In genomic region chr10:58385784-58386112, GRCh38 we compare ENCODE assay signal across 8 cellular contexts. TPM values are rescaled to one million over a fixed set of nuclear protein-coding genes. Genes with fewer than 3 reads are reported as not detected.
DNase-seq lines count a peak whose midpoint lies in the region; ATAC-seq and TF ChIP-seq lines count a peak whose summit lies in the region.

No MANE protein-coding gene starts in this region.

- H3K9me3 ChIP-seq in endodermal cell (ENCODE audit: control insufficient read depth, low read length), result no peaks in the 10 kb centered on the region
- no peaks in the 10 kb centered on the region for H3K9me3 ChIP-seq in muscle layer of duodenum (ENCODE audit: control insufficient read depth in 1 of 2, low read length in 2 of 2)
- H3K9me3 ChIP-seq in uterus, result no peaks in the 10 kb centered on the region

- H3K27ac Mint-ChIP-seq in T-cell (peak overlapping the region; percentile 93 to 95), endodermal cell (peak overlapping the region; percentile 94)

- TF ChIP-seq CTCF in BJ (IDR thresholded peaks at IDR 0.05; ENCODE audit: insufficient read depth, low read depth, low read length) (no peak), endodermal cell (conservative IDR thresholded peaks at IDR 0.05) (peak; percentile 6), uterus (IDR thresholded peaks at IDR 0.05) (no peak)

- 0 to 1% methylated on average over 1 to 15 of the region's 15 CpGs for WGBS in endodermal cell (ENCODE audit: insufficient coverage in 1 of 2, insufficient read length in 1 of 2), 2 experiments

- H3K9me3 Mint-ChIP-seq in T-cell, result no peaks in the 10 kb centered on the region
- no peaks in the 10 kb centered on the region for H3K9me3 Mint-ChIP-seq in endodermal cell

- H3K27me3 Mint-ChIP-seq in T-cell, result no peaks in the 10 kb centered on the region
- H3K27me3 Mint-ChIP-seq in endodermal cell (ENCODE audit: insufficient read depth), result no peaks in the 10 kb centered on the region

- H3K4me1 Mint-ChIP-seq in T-cell, result peaks cover 57 to 61% (median 60%) of the 10 kb centered on the region in 3 donors
- peaks cover 9% of the 10 kb centered on the region for H3K4me1 Mint-ChIP-seq in endodermal cell

- H3K36me3 ChIP-seq in BJ (ENCODE audit: control insufficient read depth, insufficient read depth, low read length) (peaks cover 2% of the 10 kb centered on the region; the same call in 1 of the 2 replicates), endodermal cell (ENCODE audit: control insufficient read depth, insufficient read depth, low read length) (peaks cover 44% of the 10 kb centered on the region), muscle layer of duodenum (ENCODE audit: control insufficient read depth in 1 of 2, insufficient read depth in 2 of 2, low read length in 2 of 2) (peaks cover 22 to 23% of the 10 kb centered on the region in 2 donors), uterus (no peaks in the 10 kb centered on the region)

- H3K27me3 ChIP-seq in BJ (ENCODE audit: control insufficient read depth, insufficient read depth, low read length) (no peaks in the 10 kb centered on the region), endodermal cell (ENCODE audit: control insufficient read depth, insufficient read depth, low read length, poor library complexity, severe bottlenecking) (no peaks in the 10 kb centered on the region), muscle layer of duodenum (ENCODE audit: low read depth, low read length) (no peaks in the 10 kb centered on the region), uterus (no peaks in the 10 kb centered on the region)

- POLR2A ChIA-PET in BJ (lab: Charles Lee) (no interaction called here), T-cell (lab: Charles Lee) (interaction anchor here in 1 of 2 donors (0.6 kb wide), 1 partner anchor 128 kb away, joined by 7 read pairs; no protein-coding TSS in a partner anchor)

- H3K4me3 Mint-ChIP-seq in T-cell (peak overlapping the region; percentile 97 to 98 (median 98)), endodermal cell (peak overlapping the region; percentile 92)

- no peaks in the 10 kb centered on the region for H3K4me1 ChIP-seq in endodermal cell (ENCODE audit: control insufficient read depth, insufficient read depth, low read length)
- H3K4me1 ChIP-seq in muscle layer of duodenum (ENCODE audit: control insufficient read depth in 1 of 2, insufficient read depth in 2 of 2, low read length in 2 of 2), result peaks cover 0 to 10% of the 10 kb centered on the region in 2 donors
- no peaks in the 10 kb centered on the region for H3K4me1 ChIP-seq in uterus

- ATAC-seq in GM18907 (IDR thresholded peaks at IDR 0.05; ENCODE audit: unreplicated experiment) (peak; percentile 19), HG03175 (IDR thresholded peaks at IDR 0.05; ENCODE audit: unreplicated experiment) (peak; percentile 5), T-cell (replicated peaks in 1 of 4) (peak in 1 of 4 experiments; percentile 1)

- peak overlapping the region; percentile 71 for H3K4me3 ChIP-seq in BJ (ENCODE audit: low read depth, low read length)
- H3K4me3 ChIP-seq in endodermal cell (ENCODE audit: low read length), result peak overlapping the region; percentile 90
- H3K4me3 ChIP-seq in muscle layer of duodenum (ENCODE audit: low read depth in 1 of 2, low read length in 2 of 2), result peak overlapping the region; percentile 94 to 95
- peak overlapping the region; percentile 71 to 78 for H3K4me3 ChIP-seq in uterus

- TF ChIP-seq POLR2A in uterus (IDR thresholded peaks at IDR 0.05), result no peak

- CTCF ChIA-PET in BJ (lab: Yijun Ruan, JAX) (interaction anchor here (0.9 to 2.5 kb wide), 5 partner anchors 12 to 86 kb away, joined by 3 to 7 read pairs (median 5); no protein-coding TSS in a partner anchor), T-cell (lab: Charles Lee) (interaction anchor here (0.9 to 4.5 kb wide), 6 partner anchors 16 to 209 kb away, joined by 3 to 24 read pairs (median 4); partner anchors contain the start of genes IPMK (in 2 of the 2) and CISD1 (in 1 of the 2))

- no peak for DNase-seq in BJ (ENCODE audit: low read depth)
- peak in 3 of 34 experiments; percentile 1 to 14 (median 7) for DNase-seq in T-cell
- peak; percentile 78 for DNase-seq in endodermal cell
- DNase-seq in uterus, result peak; percentile 16 to 17
- DNase-seq in ureter (ENCODE audit: low spot score), result no peak

- H3K36me3 Mint-ChIP-seq in T-cell (peaks cover 23% of the 10 kb centered on the region), endodermal cell (ENCODE audit: low read depth) (peaks cover 37% of the 10 kb centered on the region)

- H3K9ac ChIP-seq in endodermal cell (ENCODE audit: extremely low read depth, low read length, poor library complexity, severe bottlenecking), result peak overlapping the region; percentile 76

- intact Hi-C loops in uterus (cut with DNase I; ENCODE audit: low total_unique reads), result loop anchor here (10.0 kb wide), 1 partner anchor 51 kb away; the partner anchor contains the start of gene UBE2D1

- peak overlapping the region; percentile 72 for H3K27ac ChIP-seq in endodermal cell (ENCODE audit: low read depth, low read length)
- H3K27ac ChIP-seq in muscle layer of duodenum (ENCODE audit: low read length), result peak overlapping the region; percentile 90
- peak overlapping the region; percentile 87 to 95 for H3K27ac ChIP-seq in uterus

RNA-seq across cellular contexts. Expression of gene TFAM, which starts 0.5 kb away (rescaled TPM):
- polyA plus RNA-seq in BJ (2011; rRNA removed), result 9.0 and 11.5 TPM in 2 replicates
- 6.4 and 8.1 TPM in 2 replicates for polyA minus RNA-seq in BJ (2011; rRNA and poly(A)+ RNA removed)
- total RNA-seq in T-cell, result 10 to 100 TPM; 35.9 to 41.8 (median 39.2) TPM
- total RNA-seq in endodermal cell, result 10 to 100 TPM; 68.6 to 72.9 TPM
- polyA plus RNA-seq in endodermal cell (2013, experiment 1 of 2), result 39.5 TPM
- polyA plus RNA-seq in endodermal cell (2013, experiment 2 of 2), result 43.1 TPM
- 10 to 100 TPM; 11.8 to 48.6 (median 25.9) TPM for total RNA-seq in uterus
- 36.9 TPM for total RNA-seq in ureter

RNA-seq across cellular contexts. Expression of gene UBE2D1, which starts 50.9 kb away (rescaled TPM):
- 7.7 and 15.8 TPM in 2 replicates for polyA plus RNA-seq in BJ (2011; rRNA removed)
- 2.2 and 4.2 TPM in 2 replicates for polyA minus RNA-seq in BJ (2011; rRNA and poly(A)+ RNA removed)
- 10 to 100 TPM in 4 of 5 donors, 1 to 10 TPM in 1; 9.4 to 12.2 (median 10.5) TPM for total RNA-seq in T-cell
- total RNA-seq in endodermal cell, result 10 to 100 TPM; 28.9 to 33.0 TPM
- 35.7 TPM for polyA plus RNA-seq in endodermal cell (2013, experiment 1 of 2)
- 35.8 TPM for polyA plus RNA-seq in endodermal cell (2013, experiment 2 of 2)
- total RNA-seq in uterus, result 10 to 100 TPM in 3 of 4 donors, 1 to 10 TPM in 1; 9.4 to 67.6 (median 20.6) TPM
- 14.2 TPM for total RNA-seq in ureter

Comparison
In these comparisons a context has a peak if more than half of its experiments do, and no peak if none do; other contexts are left out.
1. DNase-seq: peak in endodermal cell (single experiment) and uterus (2 of 2); none in BJ (single experiment) and ureter (single experiment).
2. Peak in every context shown above with its lines, with median percentiles within 50 percentile points of each other: H3K4me3 ChIP-seq and H3K27ac ChIP-seq.